In the genomic region with DNA sequence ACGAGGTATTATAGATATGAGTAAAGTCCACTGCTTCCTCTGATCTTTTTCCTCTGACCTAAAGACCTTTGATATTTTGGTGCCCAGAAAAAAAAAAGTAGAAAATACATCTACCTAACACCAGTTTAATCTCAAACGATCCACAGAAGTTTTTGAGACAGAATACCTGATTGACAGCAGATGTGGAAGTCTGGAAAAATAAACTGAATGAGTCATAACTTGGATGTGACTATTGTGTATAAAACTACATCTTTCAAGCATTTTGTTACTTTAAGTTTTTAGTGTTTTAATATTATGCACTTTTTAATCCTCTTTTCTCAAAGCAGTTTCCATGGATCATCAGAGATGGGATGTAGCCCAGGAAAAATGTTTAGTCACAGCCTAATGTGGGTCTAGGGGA, we compare ENCODE assay signal across 18 cellular contexts.
"Had no signal": no experiment of that assay in that cellular context is flagged by ENCODE, and none has a peak within 500 bp of the region (broad histone marks: within the 10 kb centered on the region; RNA-seq: fewer than 3 reads in every experiment).

No MANE protein-coding gene starts in this region.

- H3K27ac Mint-ChIP-seq: activated CD4-positive, alpha-beta T cell treated with anti-CD3 and anti-CD28 coated beads, Interleukin-2, amount 10 ng/mL, durations not matched to agents 24 days and 14 days; activated CD8-positive, alpha-beta T cell treated with anti-CD3 and anti-CD28 coated beads, Interleukin-2, amount 10 ng/mL, durations not matched to agents 7 days and 5 days; activated naive CD4-positive, alpha-beta T cell treated with anti-CD3 and anti-CD28 coated beads, Interleukin-2, amount 50 U/mL, for 72 hours; dendritic cell treated with granulocyte-macrophage colony-stimulating factor and Interleukin-4, amounts not matched to agents 40 ng/mL and 50 ng/mL, for 4 days; naive thymus-derived CD8-positive, alpha-beta T cell; stimulated activated effector memory CD8-positive, alpha-beta T cell treated with anti-CD3 and anti-CD28 coated beads, Interleukin-12 subunit alpha, Interleukin-12 subunit beta, amount 100 ng/mL, for 72 hours had no signal

- H3K4me3 ChIP-seq: left ventricle myocardium inferior, mucosa of descending colon had no signal

- H3K4me1 Mint-ChIP-seq: activated CD4-positive, alpha-beta T cell treated with anti-CD3 and anti-CD28 coated beads, Interleukin-2, amount 10 ng/mL, durations not matched to agents 24 days and 14 days; naive thymus-derived CD8-positive, alpha-beta T cell; stimulated activated effector memory CD8-positive, alpha-beta T cell treated with anti-CD3 and anti-CD28 coated beads, Interleukin-12 subunit alpha, Interleukin-12 subunit beta, amount 100 ng/mL, for 72 hours had no signal

- H3K27ac ChIP-seq: brain microvascular endothelial cell, left ventricle myocardium inferior, neutrophil had no signal

- H3K9me3 ChIP-seq: left ventricle myocardium inferior, neutrophil had no signal

- H3K36me3 Mint-ChIP-seq: stimulated activated effector memory CD8-positive, alpha-beta T cell treated with anti-CD3 and anti-CD28 coated beads, Interleukin-12 subunit alpha, Interleukin-12 subunit beta, amount 100 ng/mL, for 72 hours had no signal

- H3K27me3 ChIP-seq: brain microvascular endothelial cell, neutrophil had no signal

- H3K4me3 Mint-ChIP-seq: activated CD4-positive, alpha-beta T cell treated with anti-CD3 and anti-CD28 coated beads, Interleukin-2, amount 10 ng/mL, durations not matched to agents 24 days and 14 days; activated CD8-positive, alpha-beta T cell treated with anti-CD3 and anti-CD28 coated beads, Interleukin-2, amount 10 ng/mL, durations not matched to agents 7 days and 5 days; dendritic cell treated with granulocyte-macrophage colony-stimulating factor and Interleukin-4, amounts not matched to agents 40 ng/mL and 50 ng/mL, for 4 days; naive thymus-derived CD8-positive, alpha-beta T cell; stimulated activated effector memory CD8-positive, alpha-beta T cell treated with anti-CD3 and anti-CD28 coated beads, Interleukin-12 subunit alpha, Interleukin-12 subunit beta, amount 100 ng/mL, for 72 hours had no signal

- DNase-seq: activated CD4-positive, alpha-beta T cell treated with anti-CD3 and anti-CD28 coated beads, Interleukin-2, amount 10 ng/mL, durations not matched to agents 24 days and 14 days; activated CD4-positive, CD25-positive, alpha-beta regulatory T cell; activated CD8-positive, alpha-beta memory T cell treated with anti-CD3 and anti-CD28 coated beads, Interleukin-2, amount 50 U/mL, for 4 hours; activated CD8-positive, alpha-beta T cell treated with anti-CD3 and anti-CD28 coated beads, Interleukin-2, amount 10 ng/mL, durations not matched to agents 7 days and 5 days; activated effector memory CD4-positive, alpha-beta T cell treated with anti-CD3 and anti-CD28 coated beads, Interleukin-2, amount 50 U/mL, for 16 hours; activated T-cell treated with anti-CD3 and anti-CD28 coated beads, Interleukin-2, amount 50 U/mL, for 48 hours; amniotic stem cell; brain microvascular endothelial cell; effector memory CD4-positive, alpha-beta T cell; hippocampal formation; kidney; left ventricle myocardium inferior; mucosa of descending colon; naive thymus-derived CD8-positive, alpha-beta T cell had no signal

- H3K9me3 Mint-ChIP-seq: activated CD4-positive, alpha-beta T cell treated with anti-CD3 and anti-CD28 coated beads, Interleukin-2, amount 10 ng/mL, durations not matched to agents 24 days and 14 days had no signal

- H3K27me3 Mint-ChIP-seq: activated CD4-positive, alpha-beta T cell treated with anti-CD3 and anti-CD28 coated beads, Interleukin-2, amount 10 ng/mL, durations not matched to agents 24 days and 14 days; dendritic cell treated with granulocyte-macrophage colony-stimulating factor and Interleukin-4, amounts not matched to agents 40 ng/mL and 50 ng/mL, for 4 days; naive thymus-derived CD8-positive, alpha-beta T cell had no signal

- H3K36me3 ChIP-seq: brain microvascular endothelial cell, left ventricle myocardium inferior, neutrophil had no signal

- H3K4me1 ChIP-seq: left ventricle myocardium inferior had no signal

- ATAC-seq: activated CD8-positive, alpha-beta T cell treated with anti-CD3 and anti-CD28 coated beads, Interleukin-2, amount 10 ng/mL, durations not matched to agents 7 days and 5 days; activated naive CD4-positive, alpha-beta T cell treated with anti-CD3 and anti-CD28 coated beads, Interleukin-2, amount 50 U/mL, for 72 hours; mucosa of descending colon; naive thymus-derived CD8-positive, alpha-beta T cell; stimulated activated effector memory CD8-positive, alpha-beta T cell treated with anti-CD3 and anti-CD28 coated beads, Interleukin-12 subunit alpha, Interleukin-12 subunit beta, amount 100 ng/mL, for 72 hours had no signal
